ENCODE assay signal across 1 cellular context in the genomic region with DNA sequence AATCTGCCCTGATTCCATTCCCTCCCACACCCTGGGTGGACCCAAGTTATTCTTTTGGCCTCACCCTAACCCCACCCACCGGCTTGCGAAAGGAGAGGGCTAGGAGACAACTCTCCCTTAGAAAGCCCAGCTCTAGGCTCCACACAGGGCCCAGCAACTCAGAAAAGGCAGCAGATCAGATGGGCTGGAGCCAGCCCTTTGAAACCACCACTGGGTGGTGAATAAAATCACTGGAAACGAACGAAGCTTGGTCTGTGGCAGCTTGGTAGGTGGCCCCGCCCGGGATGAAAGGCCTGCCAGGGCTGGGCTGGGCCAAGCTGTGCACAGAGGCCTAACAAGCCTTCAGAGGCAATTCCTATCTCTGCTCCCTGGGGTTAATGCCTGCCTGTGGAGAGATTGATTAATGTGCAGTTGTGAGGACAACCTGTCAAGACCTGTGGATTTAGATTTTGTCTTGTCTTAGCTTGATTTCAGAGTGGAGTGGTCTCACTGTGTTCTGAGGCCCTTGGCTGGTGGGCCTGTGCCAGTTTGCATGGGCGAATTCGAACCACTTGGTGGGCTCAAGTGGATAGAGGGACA.
TF ChIP-seq lines count a peak whose summit lies in the region.

No MANE protein-coding gene starts in this region.

TF ChIP-seq in HepG2, 621 proteins besides CTCF, POLR2A, EP300 and RAD21 (continued from another document):
- TF ChIP-seq ZNF687 (CRISPR knock-in tag; IDR thresholded peaks at IDR 0.05) (peak; percentile 52; the same call in 1 of the 2 replicates), PRDM10 (CRISPR knock-in tag; IDR thresholded peaks at IDR 0.05; ENCODE audit: low read depth) (0 out of 2 replicates have a peak, but pooled peaks have one; percentile 22), ZNF451 (CRISPR knock-in tag; IDR thresholded peaks at IDR 0.05) (no peak), ETV5 (CRISPR knock-in tag; IDR thresholded peaks at IDR 0.05; ENCODE audit: borderline replicate concordance) (0 out of 2 replicates have a peak, but pooled peaks have one; percentile 8)
